In the genomic region with DNA sequence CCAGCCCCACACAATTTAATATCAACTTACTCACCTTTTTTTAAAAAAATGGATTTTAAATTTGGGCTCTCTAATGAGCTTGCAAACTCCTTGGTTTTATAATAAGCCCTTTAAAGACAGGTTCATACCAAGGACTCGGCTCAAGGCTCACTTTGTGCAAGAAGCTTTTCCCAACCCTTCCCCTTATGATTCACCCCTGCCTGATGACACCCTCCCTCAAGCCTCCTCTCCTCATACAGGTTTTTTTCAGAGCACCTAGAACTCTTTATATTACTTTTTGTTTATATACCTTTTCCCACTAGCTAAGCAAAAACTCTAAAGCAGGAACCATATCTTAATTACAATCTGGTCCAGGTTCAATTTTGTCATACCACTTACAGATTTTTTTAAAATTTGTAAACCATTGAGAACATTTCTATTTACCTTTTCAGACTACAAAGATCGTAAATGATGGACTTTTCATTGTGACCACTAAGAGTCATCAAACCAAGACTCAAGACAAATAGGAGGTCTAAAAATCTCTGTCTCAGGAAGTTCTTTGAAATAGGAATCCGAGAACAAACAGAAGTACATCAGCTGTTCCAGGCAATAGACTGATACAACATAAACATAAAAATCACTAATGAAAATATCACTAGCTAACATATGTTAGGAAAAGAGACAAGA, we compare ENCODE assay signal across 1 cellular context.
TF ChIP-seq lines count a peak whose summit lies in the region.

No MANE protein-coding gene starts in this region.

TF ChIP-seq in IMR-90, 13 proteins besides CTCF, POLR2A, EP300 and RAD21:
- TF ChIP-seq BHLHE40 (IDR thresholded peaks at IDR 0.05; ENCODE audit: low read depth, low read length) (no peak), CEBPB (IDR thresholded peaks at IDR 0.05; ENCODE audit: low read depth, low read length) (no peak), MAZ (IDR thresholded peaks at IDR 0.05; ENCODE audit: borderline replicate concordance, low read depth, low read length) (no peak), NFE2L2 (IDR thresholded peaks at IDR 0.05; ENCODE audit: low read depth, low read length) (no peak), FOS (IDR thresholded peaks at IDR 0.05; ENCODE audit: low read depth, low read length) (no peak), RFX5 (IDR thresholded peaks at IDR 0.05; ENCODE audit: low read depth, low read length) (no peak), RCOR1 (IDR thresholded peaks at IDR 0.05; ENCODE audit: insufficient replicate concordance, low read length) (no peak), MAFK (IDR thresholded peaks at IDR 0.05; ENCODE audit: low read depth, low read length) (no peak), MXI1 (IDR thresholded peaks at IDR 0.05; ENCODE audit: borderline replicate concordance, low read depth, low read length) (no peak), CHD1 (IDR thresholded peaks at IDR 0.05; ENCODE audit: low read depth, low read length) (no peak), SMC3 (IDR thresholded peaks at IDR 0.05; ENCODE audit: low read depth, low read length) (no peak)
- TF ChIP-seq, protein P1, sequence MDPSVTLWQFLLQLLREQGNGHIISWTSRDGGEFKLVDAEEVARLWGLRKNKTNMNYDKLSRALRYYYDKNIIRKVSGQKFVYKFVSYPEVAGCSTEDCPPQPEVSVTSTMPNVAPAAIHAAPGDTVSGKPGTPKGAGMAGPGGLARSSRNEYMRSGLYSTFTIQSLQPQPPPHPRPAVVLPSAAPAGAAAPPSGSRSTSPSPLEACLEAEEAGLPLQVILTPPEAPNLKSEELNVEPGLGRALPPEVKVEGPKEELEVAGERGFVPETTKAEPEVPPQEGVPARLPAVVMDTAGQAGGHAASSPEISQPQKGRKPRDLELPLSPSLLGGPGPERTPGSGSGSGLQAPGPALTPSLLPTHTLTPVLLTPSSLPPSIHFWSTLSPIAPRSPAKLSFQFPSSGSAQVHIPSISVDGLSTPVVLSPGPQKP (IDR thresholded peaks at IDR 0.05; ENCODE audit: borderline replicate concordance, low read depth, low read length), result no peak
- TF ChIP-seq, protein P2, sequence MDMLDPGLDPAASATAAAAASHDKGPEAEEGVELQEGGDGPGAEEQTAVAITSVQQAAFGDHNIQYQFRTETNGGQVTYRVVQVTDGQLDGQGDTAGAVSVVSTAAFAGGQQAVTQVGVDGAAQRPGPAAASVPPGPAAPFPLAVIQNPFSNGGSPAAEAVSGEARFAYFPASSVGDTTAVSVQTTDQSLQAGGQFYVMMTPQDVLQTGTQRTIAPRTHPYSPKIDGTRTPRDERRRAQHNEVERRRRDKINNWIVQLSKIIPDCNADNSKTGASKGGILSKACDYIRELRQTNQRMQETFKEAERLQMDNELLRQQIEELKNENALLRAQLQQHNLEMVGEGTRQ (IDR thresholded peaks at IDR 0.05; ENCODE audit: low read depth, low read length), result no peak
TF ChIP-seq in IMR-90: peak in this region for 0.
